In the genomic region with DNA sequence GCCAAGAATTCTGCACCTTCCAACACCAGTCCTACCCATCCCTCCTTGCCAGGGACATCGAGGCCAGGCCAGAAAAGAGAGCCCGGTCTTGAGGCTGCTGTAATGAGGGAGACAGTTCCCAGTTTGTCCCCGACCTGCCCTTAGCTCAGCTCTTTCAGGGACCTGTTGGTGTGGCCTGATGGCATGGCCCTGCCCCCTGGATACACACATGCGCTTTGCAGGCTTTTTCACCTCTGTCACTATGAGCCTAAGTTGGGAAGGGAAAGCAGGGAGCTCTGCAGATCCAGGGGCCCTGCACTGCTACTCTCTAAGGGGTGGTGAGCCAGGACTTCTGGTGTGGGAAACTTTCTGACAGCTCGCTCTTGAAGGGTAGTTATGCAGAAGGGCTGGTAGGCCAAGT, we compare ENCODE assay signal across 12 cellular contexts. TPM values are rescaled to one million over a fixed set of nuclear protein-coding genes. Genes with fewer than 3 reads are reported as not detected.
DNase-seq lines count a peak whose midpoint lies in the region; ATAC-seq and TF ChIP-seq lines count a peak whose summit lies in the region.
"Had no signal": no experiment of that assay in that cellular context is flagged by ENCODE, and none has a peak within 500 bp of the region (broad histone marks: within the 10 kb centered on the region; RNA-seq: fewer than 3 reads in every experiment).

No MANE protein-coding gene starts in this region.

- no peaks in the 10 kb centered on the region for H3F3A ChIP-seq in Loucy (ENCODE audit: low read depth)

- H3K4me1 ChIP-seq in Loucy (ENCODE audit: insufficient read depth, low read length, poor library complexity, severe bottlenecking), result peaks cover 73% of the 10 kb centered on the region

- no peaks in the 10 kb centered on the region for H3K9me3 Mint-ChIP-seq in naive thymus-derived CD8-positive, alpha-beta T cell
- H3K9me3 Mint-ChIP-seq: central memory CD8-positive, alpha-beta T cell had no signal

- no peaks in the 10 kb centered on the region for H3K9me3 ChIP-seq in Loucy (ENCODE audit: insufficient read depth, low read depth, low read length)
- H3K9me3 ChIP-seq: mucosa of descending colon had no signal

- H3K27me3 ChIP-seq in Loucy (ENCODE audit: insufficient read depth, low read length, poor library complexity, severe bottlenecking), result peaks cover 7% of the 10 kb centered on the region

- H3K4me2 ChIP-seq in Loucy (ENCODE audit: low read depth, low read length, poor library complexity, severe bottlenecking), result peak overlapping the region; percentile 99

- H3K36me3 ChIP-seq in Loucy (ENCODE audit: insufficient read depth, low read length), result peaks cover 65% of the 10 kb centered on the region

- H2AFZ ChIP-seq in Loucy (ENCODE audit: low read length), result no peak overlapping the region

- H3K9ac ChIP-seq in Loucy (ENCODE audit: low read depth, low read length, poor library complexity, severe bottlenecking), result peak overlapping the region; percentile 99

- no peak for ATAC-seq in naive thymus-derived CD8-positive, alpha-beta T cell
- ATAC-seq in HG02938 (IDR thresholded peaks at IDR 0.05; ENCODE audit: unreplicated experiment) (no peak), HG02840 (IDR thresholded peaks at IDR 0.05; ENCODE audit: low FRiP score, unreplicated experiment) (no peak)
- ATAC-seq: mucosa of descending colon had no signal

- H3K4me3 ChIP-seq in Loucy (ENCODE audit: low read length, poor library complexity, severe bottlenecking), result peak overlapping the region; percentile 97
- H3K4me3 ChIP-seq: mucosa of descending colon had no signal

- peak overlapping the region in 7 of 10 donors; percentile 4 to 79 (median 28) for H3K4me3 Mint-ChIP-seq in naive thymus-derived CD8-positive, alpha-beta T cell

- H3K27ac Mint-ChIP-seq in naive thymus-derived CD8-positive, alpha-beta T cell, result peak overlapping the region in 1 of 10 donors; percentile 57

- peaks cover 29 to 48% (median 37%) of the 10 kb centered on the region in 4 donors for H3K4me1 Mint-ChIP-seq in naive thymus-derived CD8-positive, alpha-beta T cell

- peaks cover 89% of the 10 kb centered on the region for H3K79me2 ChIP-seq in Loucy (ENCODE audit: insufficient read depth, low read length)

- H3K9me2 ChIP-seq in Loucy (replicated peaks; ENCODE audit: low read depth, low read length), result no peaks in the 10 kb centered on the region

- TF ChIP-seq CTCF in Loucy (conservative IDR thresholded peaks at IDR 0.05; ENCODE audit: low read length), result no peak

- H3K27me3 Mint-ChIP-seq in naive thymus-derived CD8-positive, alpha-beta T cell, result no peaks in the 10 kb centered on the region
- H3K27me3 Mint-ChIP-seq: central memory CD8-positive, alpha-beta T cell had no signal

- peak overlapping the region; percentile 86 for H3K27ac ChIP-seq in cingulate gyrus (ENCODE audit: low read depth, low read length)

- POLR2A ChIA-PET in naive thymus-derived CD8-positive, alpha-beta T cell (lab: Charles Lee), result no interaction called here

- DNase-seq in COLO668 (lab: John Stamatoyannopoulos, UW; ENCODE audit: unreplicated experiment), result peak; percentile 7
- no peak for DNase-seq in naive thymus-derived CD8-positive, alpha-beta T cell
- DNase-seq in stimulated activated CD4-positive, alpha-beta T cell treated with anti-CD3 and anti-CD28 coated beads, Interleukin-12 subunit alpha, Interleukin-12 subunit beta, amount 100 ng/mL, for 4 hours, result no peak
- no peak for DNase-seq in amniotic stem cell (lab: John Stamatoyannopoulos, UW)
- DNase-seq: GF-D8, KG1, mucosa of descending colon had no signal

- H3K36me3 Mint-ChIP-seq in naive thymus-derived CD8-positive, alpha-beta T cell, result peaks cover 6 to 33% (median 17%) of the 10 kb centered on the region in 3 donors

- peaks cover 68% of the 10 kb centered on the region for H4K20me1 ChIP-seq in Loucy (ENCODE audit: insufficient read depth, low read length, poor library complexity, severe bottlenecking)

RNA-seq across cellular contexts. Expression of a gene that starts 2.1 kb away (rescaled TPM):
- total RNA-seq in naive thymus-derived CD8-positive, alpha-beta T cell, result 1 to 10 TPM; 1.4 TPM
- 1 to 10 TPM; 2.8 to 5.5 (median 4.4) TPM for polyA plus RNA-seq in naive thymus-derived CD8-positive, alpha-beta T cell

RNA-seq across cellular contexts. Expression of a gene that starts 19.1 kb away (rescaled TPM):
- not detected for total RNA-seq in naive thymus-derived CD8-positive, alpha-beta T cell
- polyA plus RNA-seq in naive thymus-derived CD8-positive, alpha-beta T cell, result not detected
